In the genomic region with DNA sequence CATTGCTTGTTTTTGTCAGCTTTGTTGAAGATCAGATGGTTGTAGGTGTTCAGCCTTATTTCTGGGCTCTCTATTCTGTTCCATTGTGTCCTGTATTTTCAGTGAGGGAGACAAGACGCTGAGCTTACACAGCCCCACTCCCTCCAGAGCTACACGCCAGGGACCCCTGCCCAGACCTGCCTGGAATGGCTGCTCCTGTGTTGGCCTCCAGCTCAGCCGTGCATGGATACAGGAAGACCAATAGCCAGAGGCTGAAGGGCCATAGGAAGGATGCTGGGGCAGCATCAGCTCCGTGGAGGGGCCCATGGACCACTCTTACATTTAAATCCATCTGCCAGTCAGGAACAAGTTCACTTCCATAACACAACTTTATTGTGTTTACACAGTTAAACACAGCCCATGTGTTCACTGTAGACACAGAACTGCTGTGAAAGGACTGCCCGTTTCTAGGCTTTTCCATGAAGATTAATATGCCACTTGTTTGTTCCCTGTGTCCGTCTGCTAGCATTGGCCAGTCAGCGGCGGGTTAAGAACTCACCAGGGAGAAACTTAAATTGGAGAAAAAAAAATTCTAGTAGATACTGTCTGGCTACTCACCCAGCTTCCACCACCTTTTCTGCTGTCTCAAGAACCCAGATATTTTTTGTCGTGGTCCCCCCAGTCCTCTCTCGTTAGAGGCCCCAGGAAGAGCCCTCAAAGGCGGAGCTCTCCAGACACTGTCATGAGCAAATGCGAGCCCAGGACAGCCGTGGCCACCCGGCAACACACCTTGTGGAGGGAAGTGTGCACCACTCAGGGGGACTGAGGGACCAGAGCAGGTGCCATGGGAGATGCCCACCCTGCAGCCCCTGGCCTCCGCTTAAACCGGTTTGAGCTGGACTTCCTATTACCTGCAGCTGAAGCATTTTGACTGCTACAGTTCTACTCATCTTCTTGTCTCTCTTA, we compare ENCODE assay signal across 20 cellular contexts.
DNase-seq lines count a peak whose midpoint lies in the region; ATAC-seq and TF ChIP-seq lines count a peak whose summit lies in the region.
"Had no signal": no experiment of that assay in that cellular context is flagged by ENCODE, and none has a peak within 500 bp of the region (broad histone marks: within the 10 kb centered on the region; RNA-seq: fewer than 3 reads in every experiment).

No MANE protein-coding gene starts in this region.

- peak overlapping the region; percentile 81 to 96 for H3K18ac ChIP-seq in mesenchymal stem cell (ENCODE audit: low read depth in 1 of 2, low read length in 2 of 2)

- no peaks in the 10 kb centered on the region for H3K9me3 ChIP-seq in RWPE2 (ENCODE audit: severe bottlenecking)
- H3K9me3 ChIP-seq in mesenchymal stem cell (ENCODE audit: control insufficient read depth, low read length): no peaks in the 10 kb centered on the region
- peaks cover 0 to 3% (median 0%) of the 10 kb centered on the region in 8 donors for H3K9me3 ChIP-seq in spleen

- H3K27me3 ChIP-seq in RWPE2 (ENCODE audit: insufficient read depth, poor library complexity, severe bottlenecking) (no peaks in the 10 kb centered on the region), mesenchymal stem cell (ENCODE audit: control insufficient read depth in 1 of 2, insufficient read depth in 1 of 2, low read length in 2 of 2) (no peaks in the 10 kb centered on the region), spleen (replicated peaks in 1 of 7) (no peaks in the 10 kb centered on the region)
- H3K27me3 ChIP-seq: dorsolateral prefrontal cortex, hepatocyte had no signal

- H3K27ac ChIP-seq in RWPE2 (ENCODE audit: poor library complexity, severe bottlenecking) (no peak overlapping the region), mesenchymal stem cell (ENCODE audit: low read length, poor library complexity, severe bottlenecking) (no peak overlapping the region), spleen (no peak overlapping the region)
- H3K27ac ChIP-seq: hepatocyte had no signal

- TF ChIP-seq CTCF in RWPE2 (IDR thresholded peaks at IDR 0.05; ENCODE audit: poor library complexity, severe bottlenecking) (no peak), spleen (IDR thresholded peaks at IDR 0.05 in 8 of 11, conservative IDR thresholded peaks at IDR 0.05 in 3 of 11) (no peak)

- no peak overlapping the region for H3K4me2 ChIP-seq in mesenchymal stem cell (ENCODE audit: low read length, poor library complexity, severe bottlenecking)
- H3K4me2 ChIP-seq: hepatocyte had no signal

- no peak overlapping the region for H2AFZ ChIP-seq in mesenchymal stem cell (ENCODE audit: low read depth, low read length)
- H2AFZ ChIP-seq: hepatocyte had no signal

- H2BK12ac ChIP-seq in mesenchymal stem cell (ENCODE audit: low read length in 2 of 2): peak overlapping the region; percentile 60 to 99

- intact Hi-C loops in spleen (cut with DNase I; ENCODE audit: low total_unique reads): no loop called here

- H3K14ac ChIP-seq in mesenchymal stem cell (ENCODE audit: low read length in 2 of 2): no peak overlapping the region

- peak; percentile 54 for DNase-seq in activated effector memory CD4-positive, alpha-beta T cell treated with anti-CD3 and anti-CD28 coated beads, Interleukin-2, amount 50 U/mL, for 16 hours
- DNase-seq in activated effector memory CD4-positive, alpha-beta T cell treated with Interleukin-2 at 50 U/mL for 16 hours: no peak
- DNase-seq in RWPE2 (ENCODE audit: low spot score): peak; percentile 54
- DNase-seq in mesenchymal stem cell: no peak
- DNase-seq in spleen: peak; percentile 56
- no peak for DNase-seq in KG1 (lab: John Stamatoyannopoulos, UW)
- DNase-seq in activated CD4-positive, CD25-positive, alpha-beta regulatory T cell (lab: John Stamatoyannopoulos, UW): no peak
- no peak for DNase-seq in NCI-H82 (lab: John Stamatoyannopoulos, UW)
- DNase-seq: activated CD4-positive, alpha-beta T cell treated with anti-CD3 and anti-CD28 coated beads for 48 hours; activated naive CD4-positive, alpha-beta T cell treated with anti-CD3 and anti-CD28 coated beads for 36 hours; EL; NCI-H1105; NCI-H2029; NCI-H226; OCI-M1; SIG-M5; stimulated activated CD4-positive, alpha-beta T cell treated with anti-CD3 and anti-CD28 coated beads, Interleukin-15, amount 100 ng/mL, for 24 hours had no signal

- H3K4me3 ChIP-seq in RWPE2 (ENCODE audit: severe bottlenecking) (no peak overlapping the region), mesenchymal stem cell (ENCODE audit: insufficient read depth in 1 of 2, low read depth in 1 of 2, low read length in 2 of 2) (no peak overlapping the region), spleen (no peak overlapping the region)
- H3K4me3 ChIP-seq: dorsolateral prefrontal cortex, hepatocyte had no signal

- ATAC-seq in RWPE2 (ENCODE audit: low read depth): no peak
- ATAC-seq: right cardiac atrium had no signal

- H3K9ac ChIP-seq in mesenchymal stem cell (ENCODE audit: low read length): no peak overlapping the region

- no peaks in the 10 kb centered on the region for H3K79me1 ChIP-seq in mesenchymal stem cell (replicated peaks; ENCODE audit: low read length, poor library complexity, severe bottlenecking)

- no peak overlapping the region for H2BK5ac ChIP-seq in mesenchymal stem cell (ENCODE audit: low read depth, low read length, poor library complexity, severe bottlenecking)

- peak overlapping the region; percentile 98 for H4K8ac ChIP-seq in mesenchymal stem cell (ENCODE audit: low read length)

- H3K36me3 ChIP-seq in RWPE2 (ENCODE audit: low read depth): no peaks in the 10 kb centered on the region
- H3K36me3 ChIP-seq in mesenchymal stem cell (ENCODE audit: control insufficient read depth in 1 of 2, insufficient read depth in 2 of 2, low read depth in 1 of 2, low read length in 2 of 2): no peaks in the 10 kb centered on the region
- no peaks in the 10 kb centered on the region for H3K36me3 ChIP-seq in spleen

- H2BK120ac ChIP-seq in mesenchymal stem cell (ENCODE audit: low read depth, low read length): peak overlapping the region; percentile 97

- 94% methylated on average over 14 of the region's 16 CpGs for WGBS in mesenchymal stem cell
- WGBS in spleen, 5 donors: 86 to 93% (median 92%) methylated on average over 16 of the region's 16 CpGs

- H3K4ac ChIP-seq in mesenchymal stem cell (ENCODE audit: low read depth in 1 of 2, low read length in 2 of 2): peak overlapping the region; percentile 77 to 91

- no peak overlapping the region for H3K23ac ChIP-seq in mesenchymal stem cell (ENCODE audit: low read length in 2 of 2)

- H2AK5ac ChIP-seq in mesenchymal stem cell (ENCODE audit: low read length, severe bottlenecking): no peak overlapping the region

- H3K4me1 ChIP-seq in RWPE2 (ENCODE audit: insufficient read depth, poor library complexity, severe bottlenecking) (peaks cover 14% of the 10 kb centered on the region), mesenchymal stem cell (ENCODE audit: control insufficient read depth, insufficient read depth, low read depth, low read length) (peaks cover 20% of the 10 kb centered on the region), spleen (peaks cover 0 to 19% (median 16%) of the 10 kb centered on the region in 6 donors)

- peak overlapping the region; percentile 100 for H4K91ac ChIP-seq in mesenchymal stem cell (ENCODE audit: low read length)

- no peak for TF ChIP-seq POLR2A in spleen (IDR thresholded peaks at IDR 0.05)

- H2BK15ac ChIP-seq in mesenchymal stem cell (ENCODE audit: low read depth, poor library complexity, severe bottlenecking): peak overlapping the region; percentile 96

Comparison
In these comparisons a context has a peak if more than half of its experiments do, and no peak if none do; other contexts are left out.
1. DNase-seq: peak in activated effector memory CD4-positive, alpha-beta T cell treated with anti-CD3 and anti-CD28 coated beads, Interleukin-2, amount 50 U/mL, for 16 hours (single experiment), RWPE2 (single experiment) and spleen (single experiment); none in activated effector memory CD4-positive, alpha-beta T cell treated with Interleukin-2 at 50 U/mL for 16 hours (single experiment), mesenchymal stem cell (single experiment), KG1 (single experiment), activated CD4-positive, CD25-positive, alpha-beta regulatory T cell (0 of 4) and NCI-H82 (single experiment).